Comparison of ENCODE assay signal across 8 cellular contexts in the genomic region with DNA sequence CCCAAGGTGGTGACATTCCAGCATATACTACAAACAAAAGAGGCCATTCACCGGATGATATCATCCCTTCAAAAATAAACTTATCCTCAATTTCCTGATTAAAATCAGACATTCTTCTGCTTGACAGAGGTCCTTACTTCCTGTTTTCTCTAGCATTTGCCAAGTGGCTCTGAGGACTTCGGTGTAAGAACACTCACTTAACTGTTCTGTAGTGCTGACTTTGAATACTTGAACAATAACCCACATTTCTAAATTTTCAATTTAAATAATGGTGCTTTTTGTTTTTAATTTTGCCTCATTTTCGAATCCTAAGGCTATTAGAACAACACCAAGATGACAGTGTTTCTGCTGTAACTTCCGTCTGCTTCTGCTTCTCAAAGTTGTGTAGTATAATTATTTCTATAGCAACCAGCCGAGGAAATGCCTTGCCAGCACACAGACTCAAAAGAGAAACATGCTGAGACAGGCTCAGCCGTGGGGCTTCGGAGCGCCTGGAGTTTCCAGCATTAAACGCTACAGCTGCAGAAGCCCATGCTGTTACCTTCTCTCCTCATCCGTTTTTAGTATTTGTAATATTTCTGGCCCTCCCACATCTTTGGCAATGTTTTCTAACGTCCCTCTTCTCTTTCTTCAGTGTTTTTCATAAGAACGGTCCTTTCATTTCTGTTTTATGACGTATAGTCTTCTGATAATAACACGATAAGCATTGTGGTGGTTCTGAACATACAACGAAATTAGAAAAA. TPM values are rescaled to one million over a fixed set of nuclear protein-coding genes. Genes with fewer than 3 reads are reported as not detected.
DNase-seq lines count a peak whose midpoint lies in the region; ATAC-seq and TF ChIP-seq lines count a peak whose summit lies in the region.

No MANE protein-coding gene starts in this region.

- TF ChIP-seq POLR2A in GM15510 (IDR thresholded peaks at IDR 0.05; ENCODE audit: borderline replicate concordance, extremely low read depth, insufficient read length) = peak; percentile 38

- DNase-seq in NCI-H2081 (lab: John Stamatoyannopoulos, UW) (peak; percentile 70 to 86), cerebellum (ENCODE audit: low spot score) (peak; percentile 1), DMS114 treated with DMSO at 0.1 percent for 48 hours (lab: John Stamatoyannopoulos, UW; ENCODE audit: unreplicated experiment) (no peak)
- peak; percentile 19 to 24 for DNase-seq in stimulated activated CD4-positive, alpha-beta T cell treated with anti-CD3 and anti-CD28 coated beads, Interleukin-1b, Interleukin-23, amount 100 ng/mL, for 1 hour (ENCODE audit: low read depth in 2 of 2)

- H3K27ac ChIP-seq in layer of hippocampus (ENCODE audit: low read depth, low read length) = peak overlapping the region; percentile 43

- peak; percentile 89 for ATAC-seq in HG02798 (IDR thresholded peaks at IDR 0.05; ENCODE audit: poor library complexity, unreplicated experiment)
- peak; percentile 85 to 91 for ATAC-seq in activated CD4-positive, CD25-positive, alpha-beta regulatory T cell treated with anti-CD3 and anti-CD28 coated beads, Interleukin-2, amount 50 U/mL, for 24 hours

- H3K27me3 ChIP-seq in layer of hippocampus (ENCODE audit: control insufficient read depth, insufficient read depth, low read length) = no peaks in the 10 kb centered on the region

RNA-seq across cellular contexts. Expression of a gene that starts 19.5 kb away (rescaled TPM):
- total RNA-seq in cerebellum = 17.8 TPM
